ENCODE assay signal across 8 cellular contexts in the genomic region with DNA sequence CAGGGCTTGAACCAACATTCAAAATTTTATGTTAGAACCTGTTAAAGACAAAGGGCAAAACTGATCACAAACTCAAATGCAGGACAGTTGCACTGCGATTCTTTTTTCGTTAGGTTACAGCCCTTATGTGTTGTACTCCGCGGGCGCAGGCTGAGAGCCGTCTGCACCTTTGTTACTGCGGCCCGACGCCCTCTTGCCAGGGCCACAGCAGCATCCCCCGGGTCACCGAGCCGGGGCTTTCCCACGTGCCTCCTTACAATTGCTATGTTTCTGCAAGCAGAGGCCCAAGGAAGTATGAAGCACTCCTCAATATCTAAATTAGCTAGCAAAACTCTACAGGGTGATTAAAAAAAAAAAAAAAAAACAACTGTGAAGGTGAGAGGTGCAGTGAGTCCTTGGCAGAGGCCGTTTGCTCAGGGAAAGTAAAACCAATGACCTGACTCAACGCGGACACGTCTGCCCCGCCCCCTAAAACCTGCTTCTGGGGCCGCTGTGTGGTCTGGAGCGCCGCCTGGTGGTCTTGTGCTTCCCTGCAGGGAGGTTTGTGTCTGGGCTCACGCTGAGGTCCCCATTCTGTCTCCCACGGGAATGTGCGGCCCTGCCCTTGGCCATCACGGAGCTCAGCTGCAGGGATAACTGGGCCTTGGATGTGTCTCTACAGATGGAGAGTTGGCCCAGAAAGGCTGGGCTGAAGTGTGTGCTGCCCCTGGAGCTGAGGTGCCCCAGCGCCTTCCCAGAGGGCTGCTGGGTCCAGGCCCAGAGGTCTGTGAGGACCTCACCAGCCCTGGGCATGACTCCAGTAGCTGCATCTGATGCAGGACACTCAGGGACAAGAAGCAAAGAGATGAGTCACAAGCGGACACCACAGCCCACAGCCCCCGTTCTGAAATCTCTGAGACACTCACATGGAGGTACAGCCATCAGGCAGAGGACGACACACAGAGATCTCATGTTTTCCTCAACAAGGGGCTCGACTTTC.
DNase-seq lines count a peak whose midpoint lies in the region; ATAC-seq lines count a peak whose summit lies in the region.

No MANE protein-coding gene starts in this region.

- no peak overlapping the region for H3K9ac ChIP-seq in duodenal mucosa (ENCODE audit: low read depth in 1 of 2, low read length in 2 of 2)
- no peak overlapping the region for H3K9ac ChIP-seq in mesendoderm (ENCODE audit: low read length)

- WGBS in mesendoderm (ENCODE audit: extremely low coverage, insufficient coverage, low lambda C conversion rate), result no CpG with 5 or more reads among the region's 30 CpGs

- no peak overlapping the region for H3K4ac ChIP-seq in mesendoderm (ENCODE audit: low read depth, low read length)

- no peaks in the 10 kb centered on the region for H3K79me2 ChIP-seq in mesendoderm (ENCODE audit: control insufficient read depth, insufficient read depth, low read length)

- H3K23ac ChIP-seq in mesendoderm (ENCODE audit: low read length), result no peak overlapping the region

- H4K5ac ChIP-seq in mesendoderm (ENCODE audit: low read length), result no peak overlapping the region

- H3K27me3 ChIP-seq in duodenal mucosa (ENCODE audit: control insufficient read depth in 1 of 2, insufficient read depth in 2 of 2, low read length in 2 of 2) (no peaks in the 10 kb centered on the region), mesendoderm (ENCODE audit: insufficient read depth, low read length, poor library complexity) (no peaks in the 10 kb centered on the region)

- peaks cover 8 to 10% of the 10 kb centered on the region in 2 donors for H3K4me1 ChIP-seq in duodenal mucosa (ENCODE audit: control insufficient read depth in 1 of 2, insufficient read depth in 2 of 2, low read length in 2 of 2)
- no peaks in the 10 kb centered on the region for H3K4me1 ChIP-seq in mesendoderm (ENCODE audit: control insufficient read depth, low read depth, low read length)

- H2BK5ac ChIP-seq in mesendoderm (ENCODE audit: low read length), result no peak overlapping the region

- no peak overlapping the region for H2AK5ac ChIP-seq in mesendoderm (ENCODE audit: low read length)

- H3K27ac ChIP-seq in duodenal mucosa (ENCODE audit: low read depth, low read length) (no peak overlapping the region), mesendoderm (ENCODE audit: low read depth, low read length) (no peak overlapping the region)

- no peak overlapping the region for H4K8ac ChIP-seq in mesendoderm (ENCODE audit: low read depth, low read length)

- no peak overlapping the region for H3K18ac ChIP-seq in mesendoderm (ENCODE audit: low read length)

- H2BK120ac ChIP-seq in mesendoderm (ENCODE audit: low read depth, low read length), result no peak overlapping the region

- H3K4me3 ChIP-seq in duodenal mucosa (ENCODE audit: low read depth in 1 of 2, low read length in 2 of 2) (peak overlapping the region; percentile 11 to 48), mesendoderm (ENCODE audit: low read length) (no peak overlapping the region)

- H3K79me1 ChIP-seq in mesendoderm (ENCODE audit: low read length), result no peaks in the 10 kb centered on the region

- H3K4me2 ChIP-seq in mesendoderm (ENCODE audit: low read length), result no peak overlapping the region

- H3K9me3 ChIP-seq in duodenal mucosa (ENCODE audit: control insufficient read depth in 1 of 2, low read length in 2 of 2), result no peaks in the 10 kb centered on the region

- H3K36me3 ChIP-seq in duodenal mucosa (ENCODE audit: control insufficient read depth in 1 of 2, insufficient read depth in 2 of 2, low read length in 2 of 2) (no peaks in the 10 kb centered on the region), mesendoderm (ENCODE audit: control insufficient read depth, insufficient read depth, low read length) (no peaks in the 10 kb centered on the region)

- DNase-seq in DMS53 (lab: John Stamatoyannopoulos, UW), result peak; percentile 46
- DNase-seq in DMS53 treated with DMSO at 0.1 percent for 48 hours (lab: John Stamatoyannopoulos, UW; ENCODE audit: unreplicated experiment), result no peak
- DNase-seq in NCI-H2107 treated with DMSO at 0.1 percent for 48 hours (lab: John Stamatoyannopoulos, UW; ENCODE audit: unreplicated experiment), result peak; percentile 75
- DNase-seq in activated CD4-positive, CD25-positive, alpha-beta regulatory T cell treated with anti-CD3 and anti-CD28 coated beads, Interleukin-2, amount 50 U/mL, for 72 hours, result peak; percentile 82
- peak; percentile 79 for DNase-seq in stimulated activated CD4-positive, alpha-beta T cell treated with anti-CD3 and anti-CD28 coated beads, Interleukin-12 subunit alpha, Interleukin-12 subunit beta, amount 100 ng/mL, for 4 hours
- no peak for DNase-seq in mesendoderm

- H2BK15ac ChIP-seq in mesendoderm (replicated peaks; ENCODE audit: low read depth), result no peak overlapping the region

- ATAC-seq in GM21576 (IDR thresholded peaks at IDR 0.05; ENCODE audit: unreplicated experiment), result no peak

- no peak overlapping the region for H3K56ac ChIP-seq in mesendoderm (ENCODE audit: low read length)

Comparison
In these comparisons a context has a peak if more than half of its experiments do, and no peak if none do; other contexts are left out.
1. DNase-seq: peak in DMS53 (single experiment), NCI-H2107 treated with DMSO at 0.1 percent for 48 hours (single experiment), activated CD4-positive, CD25-positive, alpha-beta regulatory T cell treated with anti-CD3 and anti-CD28 coated beads, Interleukin-2, amount 50 U/mL, for 72 hours (single experiment) and stimulated activated CD4-positive, alpha-beta T cell treated with anti-CD3 and anti-CD28 coated beads, Interleukin-12 subunit alpha, Interleukin-12 subunit beta, amount 100 ng/mL, for 4 hours (single experiment); none in DMS53 treated with DMSO at 0.1 percent for 48 hours (single experiment) and mesendoderm (single experiment).